1 cellular context compared by ENCODE assay signal in genomic region chr20:47392015-47392720, GRCh38.
TF ChIP-seq lines count a peak whose summit lies in the region.

No MANE protein-coding gene starts in this region.

TF ChIP-seq in HepG2, 621 proteins besides CTCF, POLR2A, EP300 and RAD21 (continued from another document):
- TF ChIP-seq DRAP1 (CRISPR knock-in tag; IDR thresholded peaks at IDR 0.05) (no peak), ZNF230 (CRISPR knock-in tag; IDR thresholded peaks at IDR 0.05) (no peak), ZNF572 (CRISPR knock-in tag; IDR thresholded peaks at IDR 0.05) (no peak), ZBTB37 (CRISPR knock-in tag; IDR thresholded peaks at IDR 0.05) (no peak), ATRX (CRISPR knock-in tag; IDR thresholded peaks at IDR 0.05; ENCODE audit: borderline replicate concordance) (no peak), BATF2 (CRISPR knock-in tag; IDR thresholded peaks at IDR 0.05) (no peak), NCOA2 (CRISPR knock-in tag; IDR thresholded peaks at IDR 0.05) (no peak), ZNF543 (CRISPR knock-in tag; IDR thresholded peaks at IDR 0.05) (0 out of 2 replicates have a peak, but pooled peaks have one; percentile 16), ZNF766 (CRISPR knock-in tag; IDR thresholded peaks at IDR 0.05; ENCODE audit: borderline replicate concordance) (no peak), ZNF562 (CRISPR knock-in tag; IDR thresholded peaks at IDR 0.05; ENCODE audit: borderline replicate concordance) (no peak), ZNF770 (CRISPR knock-in tag; IDR thresholded peaks at IDR 0.05) (no peak), SIX4 (CRISPR knock-in tag; IDR thresholded peaks at IDR 0.05) (no peak), ZNF383 (CRISPR knock-in tag; IDR thresholded peaks at IDR 0.05; ENCODE audit: borderline replicate concordance) (no peak), ZNF547 (CRISPR knock-in tag; IDR thresholded peaks at IDR 0.05) (no peak), SP2 (CRISPR knock-in tag; IDR thresholded peaks at IDR 0.05) (no peak), YY1 (IDR thresholded peaks at IDR 0.05; ENCODE audit: insufficient read depth, insufficient replicate concordance, low read depth, low read length) (no peak), MTF1 (CRISPR knock-in tag; IDR thresholded peaks at IDR 0.05) (no peak), SMYD3 (CRISPR knock-in tag; IDR thresholded peaks at IDR 0.05) (no peak), ELK4 (CRISPR knock-in tag; IDR thresholded peaks at IDR 0.05; ENCODE audit: borderline replicate concordance) (no peak), HNRNPH1 (optimal IDR thresholded peaks at IDR 0.05; ENCODE audit: low read depth, low read length) (no peak), ZSCAN20 (CRISPR knock-in tag; IDR thresholded peaks at IDR 0.05; ENCODE audit: borderline replicate concordance) (no peak), ZNF564 (CRISPR knock-in tag; IDR thresholded peaks at IDR 0.05) (no peak), NFAT5 (CRISPR knock-in tag; IDR thresholded peaks at IDR 0.05) (no peak), PCBP2 (optimal IDR thresholded peaks at IDR 0.05; ENCODE audit: low read depth, low read length, poor library complexity, severe bottlenecking) (no peak), NFYB (CRISPR knock-in tag; IDR thresholded peaks at IDR 0.05) (peak; percentile 60; the same call in 1 of the 2 replicates), ZBTB20 (CRISPR knock-in tag; IDR thresholded peaks at IDR 0.05; ENCODE audit: borderline replicate concordance, low read depth) (no peak), ZBTB21 (CRISPR knock-in tag; IDR thresholded peaks at IDR 0.05) (no peak), ZBTB14 (CRISPR knock-in tag; IDR thresholded peaks at IDR 0.05) (no peak), ATF1 (CRISPR knock-in tag; IDR thresholded peaks at IDR 0.05) (no peak), ZSCAN22 (CRISPR knock-in tag; IDR thresholded peaks at IDR 0.05) (no peak), SRF (IDR thresholded peaks at IDR 0.05; ENCODE audit: low read depth, low read length) (peak; percentile 94), MXD4 (CRISPR knock-in tag; IDR thresholded peaks at IDR 0.05) (no peak), ZMAT5 (CRISPR knock-in tag; IDR thresholded peaks at IDR 0.05; ENCODE audit: borderline replicate concordance, low read depth) (no peak), ARNT2 (CRISPR knock-in tag; IDR thresholded peaks at IDR 0.05; ENCODE audit: low read depth) (no peak), ARHGAP35 (CRISPR knock-in tag; IDR thresholded peaks at IDR 0.05; ENCODE audit: borderline replicate concordance) (no peak), NFE2L2 (IDR thresholded peaks at IDR 0.05; ENCODE audit: low read length) (peak; percentile 53; the same call in 1 of the 2 replicates), ZNF251 (CRISPR knock-in tag; IDR thresholded peaks at IDR 0.05) (no peak), NFIB (CRISPR knock-in tag; IDR thresholded peaks at IDR 0.05; ENCODE audit: borderline replicate concordance) (no peak), NKX3-1 (CRISPR knock-in tag; IDR thresholded peaks at IDR 0.05) (no peak), MEF2D (CRISPR knock-in tag; IDR thresholded peaks at IDR 0.05) (no peak), MZF1 (CRISPR knock-in tag; IDR thresholded peaks at IDR 0.05; ENCODE audit: borderline replicate concordance) (no peak), KAT2B (IDR thresholded peaks at IDR 0.05; ENCODE audit: borderline replicate concordance, low read depth, low read length) (no peak), HNF1B (CRISPR knock-in tag; IDR thresholded peaks at IDR 0.05) (peak; percentile 25; the same call in 1 of the 2 replicates), PHF21A (CRISPR knock-in tag; IDR thresholded peaks at IDR 0.05) (no peak), MAFF (IDR thresholded peaks at IDR 0.05; ENCODE audit: low read depth, low read length) (no peak), DNMT3B (CRISPR knock-in tag; conservative IDR thresholded peaks at IDR 0.05) (no peak), HNF4G (IDR thresholded peaks at IDR 0.05; ENCODE audit: borderline replicate concordance, low read depth, low read length) (no peak), HNF4G (CRISPR knock-in tag; IDR thresholded peaks at IDR 0.05; ENCODE audit: borderline replicate concordance, low read depth) (no peak), ZNF530 (CRISPR knock-in tag; IDR thresholded peaks at IDR 0.05; ENCODE audit: low read depth) (no peak), ATF7-NPFF (CRISPR knock-in tag; IDR thresholded peaks at IDR 0.05; ENCODE audit: low read depth) (no peak), XRCC5 (optimal IDR thresholded peaks at IDR 0.05; ENCODE audit: low read length) (no peak), REPIN1 (CRISPR knock-in tag; IDR thresholded peaks at IDR 0.05; ENCODE audit: borderline replicate concordance, low read depth) (no peak), PHF20 (CRISPR knock-in tag; IDR thresholded peaks at IDR 0.05) (no peak), SOX6 (IDR thresholded peaks at IDR 0.05) (no peak), SOX6 (CRISPR knock-in tag; IDR thresholded peaks at IDR 0.05) (no peak), LCORL (IDR thresholded peaks at IDR 0.05) (no peak), LCORL (CRISPR knock-in tag; IDR thresholded peaks at IDR 0.05) (no peak), ZNF143 (CRISPR knock-in tag; IDR thresholded peaks at IDR 0.05) (peak; percentile 79)
